ENCODE assay signal across 8 cellular contexts in the genomic region with DNA sequence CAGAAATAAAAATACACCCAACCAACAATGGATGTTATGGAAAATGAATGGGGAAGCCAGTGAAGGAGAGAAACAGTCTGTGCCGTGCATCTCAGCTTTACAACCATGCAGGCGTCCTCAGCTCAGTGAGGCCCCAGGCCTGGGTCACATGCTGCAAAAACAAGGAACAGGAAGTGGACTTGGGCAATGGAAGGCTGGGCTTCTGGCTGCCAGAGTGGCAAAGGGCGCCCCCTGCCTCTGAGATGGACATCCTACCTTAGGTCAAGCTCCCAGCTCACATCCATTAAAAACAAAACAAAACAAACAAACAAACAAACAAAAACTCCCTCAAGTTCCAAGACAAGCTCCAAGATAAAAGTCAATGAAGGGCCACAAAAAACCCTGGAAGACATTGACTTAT. TPM values are rescaled to one million over a fixed set of nuclear protein-coding genes. Genes with fewer than 3 reads are reported as not detected.
DNase-seq lines count a peak whose midpoint lies in the region; ATAC-seq and TF ChIP-seq lines count a peak whose summit lies in the region.

No MANE protein-coding gene starts in this region.

- H3K4me3 ChIP-seq in GM12875 (ENCODE audit: low read depth, low read length) (no peak overlapping the region), MM.1S (ENCODE audit: low read length) (no peak overlapping the region)

- H3K27me3 ChIP-seq in MM.1S (replicated peaks; ENCODE audit: insufficient read depth, low read length) = no peaks in the 10 kb centered on the region

- peak; percentile 82 for ATAC-seq in left colon
- no peak for ATAC-seq in HG02588 (IDR thresholded peaks at IDR 0.05; ENCODE audit: unreplicated experiment)

- H3K9me3 ChIP-seq in MM.1S (replicated peaks; ENCODE audit: insufficient read depth, low read length) = no peaks in the 10 kb centered on the region

- H4K20me1 ChIP-seq in MM.1S (ENCODE audit: insufficient read depth, low read length) = no peaks in the 10 kb centered on the region

- H3K4me1 ChIP-seq in MM.1S (ENCODE audit: low read length) = no peaks in the 10 kb centered on the region

- no peak overlapping the region for H3K9ac ChIP-seq in MM.1S (ENCODE audit: low read length)

- H3K36me3 ChIP-seq in MM.1S (replicated peaks; ENCODE audit: insufficient read depth, low read length) = no peaks in the 10 kb centered on the region

- TF ChIP-seq CTCF in GM12875 (IDR thresholded peaks at IDR 0.05; ENCODE audit: borderline replicate concordance, insufficient read depth, low read depth, low read length) (peak; percentile 53), MM.1S (IDR thresholded peaks at IDR 0.05; ENCODE audit: low read length) (peak; percentile 48)

- H3F3A ChIP-seq in MM.1S (ENCODE audit: insufficient read depth, low read length) = no peaks in the 10 kb centered on the region

- no peaks in the 10 kb centered on the region for H3K9me2 ChIP-seq in MM.1S (replicated peaks; ENCODE audit: insufficient read depth, low read length)

- H2AFZ ChIP-seq in MM.1S (ENCODE audit: low read length) = no peak overlapping the region

- intact Hi-C loops in left colon (cut with DNase I, micrococcal nuclease) = no loop called here

- no peaks in the 10 kb centered on the region for H3K79me2 ChIP-seq in MM.1S (ENCODE audit: low read length)

- H3K27ac ChIP-seq in MM.1S (ENCODE audit: low read length) = no peak overlapping the region

- no peak overlapping the region for H3K4me2 ChIP-seq in MM.1S (ENCODE audit: low read depth, low read length)

- DNase-seq in AG08396 (ENCODE audit: low spot score) (peak; percentile 21), MM.1S (peak; percentile 30), amniotic epithelial cell (ENCODE audit: low read depth) (peak; percentile 58), left colon (peak; percentile 34 to 59), KG1 (lab: John Stamatoyannopoulos, UW) (no peak), T-helper 9 cell (no peak)

RNA-seq across cellular contexts. Expression of gene AFAP1L2, which starts 54.7 kb away (rescaled TPM):
- 10 to 100 TPM in 1 of 2 donors, 1 to 10 TPM in 1; 8.9 to 12.5 TPM for total RNA-seq in left colon

Comparison
In these comparisons a context has a peak if more than half of its experiments do, and no peak if none do; other contexts are left out.
1. DNase-seq: peak in AG08396 (single experiment), MM.1S (single experiment), amniotic epithelial cell (single experiment) and left colon (2 of 2); none in KG1 (single experiment) and T-helper 9 cell (single experiment).